In genomic region chr14:104526723-104527645, GRCh38 we compare ENCODE assay signal across 27 cellular contexts. TPM values are rescaled to one million over a fixed set of nuclear protein-coding genes. Genes with fewer than 3 reads are reported as not detected.
DNase-seq lines count a peak whose midpoint lies in the region; ATAC-seq, FAIRE-seq and TF ChIP-seq lines count a peak whose summit lies in the region.
"Had no signal": no experiment of that assay in that cellular context is flagged by ENCODE, and none has a peak within 500 bp of the region (broad histone marks: within the 10 kb centered on the region; RNA-seq: fewer than 3 reads in every experiment).

No MANE protein-coding gene starts in this region.

- FAIRE-seq in K562 (lab: Jason Lieb, UNC): no peak

- H3K4me1 ChIP-seq in K562 (replicated peaks in 1 of 2; ENCODE audit: control insufficient read depth in 2 of 2, insufficient read depth in 2 of 2, low read length in 2 of 2): no peaks in the 10 kb centered on the region; a peak in 1 of 5 replicates
- H3K4me1 ChIP-seq: HAP-1 had no signal

- H3K36me3 Mint-ChIP-seq in osteocyte (ENCODE audit: unreplicated experiment): no peaks in the 10 kb centered on the region

- TF ChIP-seq EP300 in K562 (IDR thresholded peaks at IDR 0.05; ENCODE audit: low read length): no peak

- H3K9me1 ChIP-seq in K562 (ENCODE audit: control insufficient read depth, insufficient read depth, low read length): no peaks in the 10 kb centered on the region

- TF ChIP-seq POLR2A in K562 (conservative IDR thresholded peaks at IDR 0.05): no peak

- H3K9ac ChIP-seq in K562 (ENCODE audit: insufficient read depth in 1 of 2, low read depth in 2 of 2, low read length in 2 of 2): no peak overlapping the region
- H3K9ac ChIP-seq: KMS-11 had no signal

- TF ChIP-seq CTCF in K562 (IDR thresholded peaks at IDR 0.05 in 2 of 3, conservative IDR thresholded peaks at IDR 0.05 in 1 of 3; ENCODE audit: insufficient read depth in 2 of 3, low read depth in 1 of 3, low read length in 3 of 3) (no peak), osteocyte (IDR thresholded peaks at IDR 0.05) (no peak)

- no peak overlapping the region for H2AFZ ChIP-seq in K562 (ENCODE audit: low read depth, low read length)
- H2AFZ ChIP-seq: GM23338 had no signal

- H3K27ac Mint-ChIP-seq in osteocyte (ENCODE audit: unreplicated experiment): no peak overlapping the region
- H3K27ac Mint-ChIP-seq: GM23338 had no signal

- CTCF ChIA-PET in HEK293T (lab: Yijun Ruan, JAX): no interaction called here
- CTCF ChIA-PET in K562 (lab: Yijun Ruan, JAX; ENCODE audit: low intra/inter-chr PET ratio): no interaction called here

- no peak for ATAC-seq in K562
- ATAC-seq in HG03342 (IDR thresholded peaks at IDR 0.05; ENCODE audit: unreplicated experiment): no peak
- ATAC-seq in GM21737 (IDR thresholded peaks at IDR 0.05; ENCODE audit: unreplicated experiment): no peak
- ATAC-seq in GM18498 (IDR thresholded peaks at IDR 0.05; ENCODE audit: unreplicated experiment): no peak
- ATAC-seq: GM23338, Panc1 had no signal

- intact Hi-C loops in K562 (cut with micrococcal nuclease): no loop called here

- H3K36me3 ChIP-seq in K562 (ENCODE audit: control insufficient read depth, insufficient read depth, low read length): no peaks in the 10 kb centered on the region
- H3K36me3 ChIP-seq: HAP-1 had no signal

- no peaks in the 10 kb centered on the region for H3K79me2 ChIP-seq in K562 (ENCODE audit: control insufficient read depth, insufficient read depth, low read length)

- BruUV-seq in K562 (replicated peaks; lab: Mats Ljungman, UMichigan): no TSS peak

- no peaks in the 10 kb centered on the region for H3K27me3 Mint-ChIP-seq in osteocyte (ENCODE audit: unreplicated experiment)

- no peaks in the 10 kb centered on the region for H3K9me3 ChIP-seq in K562 (replicated peaks; ENCODE audit: control insufficient read depth, insufficient read depth, low read depth, low read length)
- H3K9me3 ChIP-seq: HAP-1 had no signal

- in situ Hi-C loops in K562 (cut with MboI): no loop called here

- H3K4me2 ChIP-seq in K562 (ENCODE audit: insufficient read depth, low read length): no peak overlapping the region
- H3K4me2 ChIP-seq: GM23338, KMS-11 had no signal

- TF ChIP-seq RAD21 in K562 (CRISPR knock-in tag; conservative IDR thresholded peaks at IDR 0.05 in 1 of 2, IDR thresholded peaks at IDR 0.05 in 1 of 2): no peak

- no peak overlapping the region for H3K4me3 Mint-ChIP-seq in osteocyte (ENCODE audit: unreplicated experiment)
- H3K4me3 Mint-ChIP-seq: CD4-positive, alpha-beta memory T cell; GM23338 had no signal

- H3K27ac ChIP-seq in K562 (ENCODE audit: extremely low read depth, low read depth, low read length): no peak overlapping the region
- H3K27ac ChIP-seq: KMS-11 had no signal

- 0% methylated on average over 4 of the region's 5 CpGs for WGBS in K562 (ENCODE audit: insufficient coverage, low coverage, missing lambda C conversion rate)

- H4K20me1 ChIP-seq in K562 (replicated peaks; ENCODE audit: control insufficient read depth, insufficient read depth, low read length): no peaks in the 10 kb centered on the region

- no peaks in the 10 kb centered on the region for H3K4me1 Mint-ChIP-seq in osteocyte (ENCODE audit: unreplicated experiment)
- H3K4me1 Mint-ChIP-seq: GM23338 had no signal

- no peak overlapping the region for H3K4me3 ChIP-seq in K562
- H3K4me3 ChIP-seq: GM23338, HAP-1 had no signal

- DNase-seq in HEK293T (ENCODE audit: extremely low spot score): no peak
- no peak for DNase-seq in K562 (ENCODE audit: extremely low read depth in 1 of 4, low spot score in 3 of 4)
- DNase-seq in osteocyte (ENCODE audit: extremely low spot score, unreplicated experiment): peak; percentile 27
- no peak for DNase-seq in occipital lobe (lab: John Stamatoyannopoulos, UW)
- DNase-seq: C1 segment of cervical spinal cord; CD4-positive, alpha-beta memory T cell; COR-L47; DMS79; EL; GDM1; NCI-H1048; NCI-H1694; NCI-H2029 treated with DMSO at 0.1 percent for 48 hours; NCI-H2227 treated with DMSO at 0.1 percent for 48 hours; NCI-H69; SHP77 treated with DMSO at 0.1 percent for 48 hours had no signal

- H3K9me3 Mint-ChIP-seq in osteocyte (ENCODE audit: unreplicated experiment): peaks cover 30% of the 10 kb centered on the region

- POLR2A ChIA-PET in HEK293T (lab: Yijun Ruan, JAX) (no interaction called here), K562 (lab: Yijun Ruan, JAX) (no interaction called here)

- H3K27me3 ChIP-seq in K562 (ENCODE audit: control insufficient read depth in 2 of 2, insufficient read depth in 2 of 2, low read length in 2 of 2): no peaks in the 10 kb centered on the region; a peak in 1 of 5 replicates

TF ChIP-seq in HEK293T, 16 proteins besides CTCF, POLR2A, EP300 and RAD21:
- no peak for TF ChIP-seq NFRKB (IDR thresholded peaks at IDR 0.05)
- 0 out of 2 replicates have a peak, but pooled peaks have one; percentile 36 for TF ChIP-seq TARDBP (IDR thresholded peaks at IDR 0.05)

TF ChIP-seq in K562, 482 proteins besides CTCF, POLR2A, EP300 and RAD21:
- TF ChIP-seq MTA2 (IDR thresholded peaks at IDR 0.05; ENCODE audit: low read depth) (no peak), ZNF347 (CRISPR knock-in tag; IDR thresholded peaks at IDR 0.05; ENCODE audit: low read depth) (no peak), PRDM10 (IDR thresholded peaks at IDR 0.05; ENCODE audit: partially characterized antibody) (no peak), ZBTB43 (CRISPR knock-in tag; IDR thresholded peaks at IDR 0.05) (peak; percentile 53; the same call in 1 of the 2 replicates), TGIF2 (CRISPR knock-in tag; IDR thresholded peaks at IDR 0.05) (no peak), EGR1 (conservative IDR thresholded peaks at IDR 0.05) (no peak), PHF21A (IDR thresholded peaks at IDR 0.05; ENCODE audit: borderline replicate concordance, low read depth) (no peak)
- TF ChIP-seq, protein P1, sequence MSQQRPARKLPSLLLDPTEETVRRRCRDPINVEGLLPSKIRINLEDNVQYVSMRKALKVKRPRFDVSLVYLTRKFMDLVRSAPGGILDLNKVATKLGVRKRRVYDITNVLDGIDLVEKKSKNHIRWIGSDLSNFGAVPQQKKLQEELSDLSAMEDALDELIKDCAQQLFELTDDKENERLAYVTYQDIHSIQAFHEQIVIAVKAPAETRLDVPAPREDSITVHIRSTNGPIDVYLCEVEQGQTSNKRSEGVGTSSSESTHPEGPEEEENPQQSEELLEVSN (IDR thresholded peaks at IDR 0.05; ENCODE audit: borderline replicate concordance in 1 of 2, extremely low read depth in 1 of 2, insufficient read depth in 1 of 2, insufficient read length in 1 of 2, low read depth in 1 of 2, low read length in 1 of 2, poor library complexity in 1 of 2, severe bottlenecking in 1 of 2): no peak

RNA-seq across cellular contexts. Expression of gene C14orf180, which starts 52.6 kb away (rescaled TPM):
- total RNA-seq in K562 (2011; cell fraction: chromatin; rRNA removed; ENCODE audit: low replicate concordance): not detected in 2 replicates
- total RNA-seq in K562 (2011; cell fraction: nucleolus; rRNA removed): not detected in 2 replicates
- total RNA-seq in K562 (2011; cell fraction: nucleoplasm; rRNA removed): not detected in 2 replicates
- total RNA-seq in K562 (2014; rRNA removed): not detected in 2 replicates
- total RNA-seq in K562 (2014; rRNA removed; fragmentation: Illumina TruSeq; extraction: Trizol): not detected in 2 replicates
- total RNA-seq in K562 (2015; rRNA removed; fragmentation: Illumina TruSeq; extraction: Trizol): not detected in 2 replicates
- total RNA-seq in K562 (2021): not detected in 2 replicates
- polyA plus RNA-seq in K562 (2011; rRNA removed): not detected in 2 replicates
- 0.04 TPM in 1 of 2 replicates, not detected in the other for polyA plus RNA-seq in K562 (2011; cell fraction: cytosol; rRNA removed)
- 0.20 TPM in 1 of 2 replicates, not detected in the other for polyA plus RNA-seq in K562 (2011; cell fraction: nucleus; rRNA removed)
- 0.10 and 0.11 TPM in 2 replicates for polyA plus RNA-seq in K562 (2012)
- polyA plus RNA-seq in K562 (2014; fragmentation: Illumina TruSeq; extraction: Trizol): not detected in 2 replicates
- not detected for polyA plus RNA-seq in K562 (2014; fragmentation: Nextera tagmentation; extraction: Ambion mirVana)
- not detected in 2 replicates for polyA plus RNA-seq in K562 (2014; rRNA removed)
- polyA minus RNA-seq in K562 (2011; rRNA and poly(A)+ RNA removed): not detected in 2 replicates
- polyA minus RNA-seq in K562 (2011; cell fraction: cytosol; rRNA and poly(A)+ RNA removed): not detected in 2 replicates
- not detected in 2 replicates for polyA minus RNA-seq in K562 (2011; cell fraction: nucleus; rRNA and poly(A)+ RNA removed)
- not detected in 2 replicates for total RNA-seq in osteocyte
- total RNA-seq in occipital lobe: not detected
- total RNA-seq: A673; CD4-positive, alpha-beta memory T cell; GM23338; HT1080; NCI-H460; T-helper 1 cell treated with Interleukin-12 subunit alpha and Interleukin-12 subunit beta and Interleukin-4 antibody, amounts not matched to agents 30 ng/mL and 1 ng/mL, for 36 hours had no signal
- polyA plus RNA-seq: CD4-positive, alpha-beta memory T cell; GM23338 had no signal
